ENCODE assay signal across 23 cellular contexts in genomic region chr7:65976659-65977196, GRCh38.
"Had no signal": no experiment of that assay in that cellular context is flagged by ENCODE, and none has a peak within 500 bp of the region (broad histone marks: within the 10 kb centered on the region; RNA-seq: fewer than 3 reads in every experiment).

No MANE protein-coding gene starts in this region.

- ATAC-seq: activated CD4-positive, CD25-positive, alpha-beta regulatory T cell treated with anti-CD3 and anti-CD28 coated beads, Interleukin-2, amount 50 U/mL, for 24 hours; activated CD8-positive, alpha-beta T cell treated with anti-CD3 and anti-CD28 coated beads, Interleukin-2, amount 10 ng/mL, durations not matched to agents 7 days and 5 days; activated naive CD4-positive, alpha-beta T cell treated with anti-CD3 and anti-CD28 coated beads, Interleukin-2, amount 50 U/mL, for 72 hours; gastroesophageal sphincter; heart right ventricle; stimulated activated naive CD8-positive, alpha-beta T cell treated with anti-CD3 and anti-CD28 coated beads, Interleukin-15, Interleukin-2, amounts not matched to agents 100 U/mL and 50 U/mL, for 24 hours had no signal

- DNase-seq: activated CD4-positive, alpha-beta T cell treated with anti-CD3 and anti-CD28 coated beads, Interleukin-2, amount 10 ng/mL, durations not matched to agents 7 days and 5 days; activated CD8-positive, alpha-beta T cell treated with anti-CD3 and anti-CD28 coated beads, Interleukin-2, amount 10 ng/mL, durations not matched to agents 7 days and 5 days; activated gamma-delta T cell; activated T-cell treated with anti-CD3 and anti-CD28 coated beads, Interleukin-2, amount 50 U/mL, for 48 hours; cerebellar nuclear complex; effector CD4-positive, alpha-beta T cell; heart right ventricle; midbrain; stimulated activated naive CD8-positive, alpha-beta T cell treated with anti-CD3 and anti-CD28 coated beads, Interleukin-15, Interleukin-2, amounts not matched to agents 100 U/mL and 50 U/mL, for 24 hours; substantia nigra; T1000 had no signal

- H3K9me3 ChIP-seq: adrenal gland, breast epithelium, esophagus muscularis mucosa, gastroesophageal sphincter, heart right ventricle, right atrium auricular region, tibial artery had no signal

- H3K27me3 ChIP-seq: adrenal gland, breast epithelium, esophagus muscularis mucosa, gastroesophageal sphincter, heart right ventricle, right atrium auricular region, tibial artery had no signal

- FAIRE-seq: astrocyte, endothelial cell of umbilical vein, urothelium cell line had no signal

- H3K27ac ChIP-seq: adrenal gland, breast epithelium, esophagus muscularis mucosa, gastroesophageal sphincter, heart right ventricle, right atrium auricular region, tibial artery had no signal

- H3K36me3 ChIP-seq: breast epithelium had no signal

- H3K4me3 ChIP-seq: adrenal gland, breast epithelium, esophagus muscularis mucosa, gastroesophageal sphincter, heart right ventricle, lung, right atrium auricular region, tibial artery had no signal
